ENCODE assay signal across 1 cellular context in genomic region chr4:80072607-80073361, GRCh38.
TF ChIP-seq lines count a peak whose summit lies in the region.

Gene ANTXR2 (minus strand): TSS chr4:80073229. CDS start chr4:80072560, 669 bp downstream.

TF ChIP-seq in K562, 482 proteins besides CTCF, POLR2A, EP300 and RAD21 (continued from another document and continues in another):
- 0 out of 2 replicates have a peak, but pooled peaks have one; percentile 24 for TF ChIP-seq ZBTB33 (CRISPR knock-in tag; IDR thresholded peaks at IDR 0.05)
- no peak for TF ChIP-seq ZNF407 (IDR thresholded peaks at IDR 0.05; ENCODE audit: low read depth)
- TF ChIP-seq ZBTB1 (CRISPR knock-in tag; IDR thresholded peaks at IDR 0.05; ENCODE audit: borderline replicate concordance, low read depth) = peak; percentile 23; the same call in 1 of the 2 replicates
- no peak for TF ChIP-seq GTF2B (IDR thresholded peaks at IDR 0.05; ENCODE audit: extremely low read depth, insufficient read length)
- TF ChIP-seq ZNF253 (CRISPR knock-in tag; conservative IDR thresholded peaks at IDR 0.05) = no peak
- no peak for TF ChIP-seq CBX5 (IDR thresholded peaks at IDR 0.05; ENCODE audit: borderline replicate concordance, low read depth)
- TF ChIP-seq FUS (optimal IDR thresholded peaks at IDR 0.05; ENCODE audit: low read depth, low read length) = no peak
- peak; percentile 76 for TF ChIP-seq HNRNPLL (IDR thresholded peaks at IDR 0.05; ENCODE audit: low read depth, low read length, poor library complexity, severe bottlenecking)
- TF ChIP-seq SNAPC5 (CRISPR knock-in tag; IDR thresholded peaks at IDR 0.05) = no peak
- no peak; the same call in 1 of the 2 replicates for TF ChIP-seq ATF7 (IDR thresholded peaks at IDR 0.05)
- TF ChIP-seq TEAD2 (tag; IDR thresholded peaks at IDR 0.05) = no peak
- TF ChIP-seq JUNB (CRISPR knock-in tag; conservative IDR thresholded peaks at IDR 0.05) = 0 out of 2 replicates have a peak, but pooled peaks have one; percentile 16
- TF ChIP-seq NFRKB (IDR thresholded peaks at IDR 0.05; ENCODE audit: low read depth) = no peak
- TF ChIP-seq CXXC5 (CRISPR knock-in tag; IDR thresholded peaks at IDR 0.05) = peak; percentile 78
- TF ChIP-seq SRF (CRISPR knock-in tag; IDR thresholded peaks at IDR 0.05) = no peak; a peak in 1 of 4 replicates
- no peak for TF ChIP-seq CREB3 (tag; conservative IDR thresholded peaks at IDR 0.05; ENCODE audit: low read depth)
- 0 out of 2 replicates have a peak, but pooled peaks have one; percentile 47 for TF ChIP-seq SMAD4 (CRISPR knock-in tag; conservative IDR thresholded peaks at IDR 0.05)
- peak; percentile 86; the same call in 1 of the 2 replicates for TF ChIP-seq L3MBTL2 (IDR thresholded peaks at IDR 0.05)
- TF ChIP-seq ZBTB43 (CRISPR knock-in tag; IDR thresholded peaks at IDR 0.05) = peak; percentile 95
- TF ChIP-seq MAZ (CRISPR knock-in tag; conservative IDR thresholded peaks at IDR 0.05 in 1 of 2, IDR thresholded peaks at IDR 0.05 in 1 of 2) = peak; percentile 57 to 86; a peak in 3 of 4 replicates
- no peak for TF ChIP-seq ARNT (IDR thresholded peaks at IDR 0.05)
- no peak for TF ChIP-seq ZNF282 (CRISPR knock-in tag; IDR thresholded peaks at IDR 0.05)
- peak; percentile 58 for TF ChIP-seq TAF9B (IDR thresholded peaks at IDR 0.05; ENCODE audit: partially characterized antibody)
- TF ChIP-seq ZEB2 (IDR thresholded peaks at IDR 0.05) = 0 out of 2 replicates have a peak, but pooled peaks have one; percentile 13
- peak; percentile 59; the same call in 1 of the 2 replicates for TF ChIP-seq ZBED1 (IDR thresholded peaks at IDR 0.05)
- TF ChIP-seq MYC (IDR thresholded peaks at IDR 0.05; ENCODE audit: low read depth, low read length) = peak; percentile 72
- TF ChIP-seq MYC (CRISPR knock-in tag; IDR thresholded peaks at IDR 0.05; ENCODE audit: borderline replicate concordance, low read depth) = no peak
- TF ChIP-seq ZNF586 (CRISPR knock-in tag; conservative IDR thresholded peaks at IDR 0.05) = no peak
- no peak for TF ChIP-seq DPF2 (IDR thresholded peaks at IDR 0.05)
- TF ChIP-seq PBX2 (CRISPR knock-in tag; IDR thresholded peaks at IDR 0.05; ENCODE audit: low read depth) = no peak
- TF ChIP-seq PBX2 (tag; conservative IDR thresholded peaks at IDR 0.05; ENCODE audit: low read depth) = no peak
- TF ChIP-seq CREB3L1 (IDR thresholded peaks at IDR 0.05; ENCODE audit: borderline replicate concordance, low read depth) = 0 out of 2 replicates have a peak, but pooled peaks have one; percentile 57
- TF ChIP-seq CSDE1 (IDR thresholded peaks at IDR 0.05) = no peak
- peak; percentile 76 for TF ChIP-seq ZFX (CRISPR knock-in tag; IDR thresholded peaks at IDR 0.05)
- 0 out of 2 replicates have a peak, but pooled peaks have one; percentile 61 for TF ChIP-seq SRSF3 (IDR thresholded peaks at IDR 0.05; ENCODE audit: insufficient read depth, low read length)
- peak in 1 of 3 experiments; percentile 68; a peak in 2 of 6 replicates for TF ChIP-seq ZBTB11 (CRISPR knock-in tag; IDR thresholded peaks at IDR 0.05)
- TF ChIP-seq E2F6 (IDR thresholded peaks at IDR 0.05; ENCODE audit: borderline replicate concordance in 1 of 2, extremely low read depth in 1 of 2, insufficient read depth in 1 of 2, insufficient read length in 1 of 2, low read depth in 1 of 2, low read length in 1 of 2, poor library complexity in 1 of 2, severe bottlenecking in 1 of 2) = peak; percentile 46 to 62
